In the genomic region with DNA sequence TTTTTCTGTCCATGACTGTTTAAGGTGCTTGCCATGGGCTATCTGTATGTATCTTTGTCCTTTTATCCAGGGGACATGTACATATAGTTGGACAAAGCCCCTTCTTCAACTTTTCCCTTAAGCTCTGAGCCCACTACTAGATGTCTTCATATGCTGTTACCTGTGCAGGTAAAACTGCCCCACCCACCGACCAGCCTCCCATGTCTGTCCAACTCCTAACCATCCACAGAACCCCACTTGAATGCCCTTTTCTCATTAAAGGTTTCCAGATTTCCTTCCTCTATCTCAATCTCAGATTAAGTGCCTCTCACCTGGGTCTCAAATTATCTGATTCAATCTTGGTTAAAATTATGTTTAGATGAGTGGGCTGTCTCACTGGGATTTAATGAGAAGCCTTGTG, we compare ENCODE assay signal across 7 cellular contexts.
"Had no signal": no experiment of that assay in that cellular context is flagged by ENCODE, and none has a peak within 500 bp of the region (broad histone marks: within the 10 kb centered on the region; RNA-seq: fewer than 3 reads in every experiment).

No MANE protein-coding gene starts in this region.

- ATAC-seq: HepG2, K562 had no signal

- DNase-seq: IMR-90, KBM-7, KG1 had no signal

- H3K9ac ChIP-seq: KMS-11 had no signal

- H3K4me2 ChIP-seq: KMS-11 had no signal

- H3K27ac ChIP-seq: HL-60, KMS-11 had no signal

- H3K4me3 ChIP-seq: K562 had no signal
